ENCODE assay signal across 8 cellular contexts in the genomic region with DNA sequence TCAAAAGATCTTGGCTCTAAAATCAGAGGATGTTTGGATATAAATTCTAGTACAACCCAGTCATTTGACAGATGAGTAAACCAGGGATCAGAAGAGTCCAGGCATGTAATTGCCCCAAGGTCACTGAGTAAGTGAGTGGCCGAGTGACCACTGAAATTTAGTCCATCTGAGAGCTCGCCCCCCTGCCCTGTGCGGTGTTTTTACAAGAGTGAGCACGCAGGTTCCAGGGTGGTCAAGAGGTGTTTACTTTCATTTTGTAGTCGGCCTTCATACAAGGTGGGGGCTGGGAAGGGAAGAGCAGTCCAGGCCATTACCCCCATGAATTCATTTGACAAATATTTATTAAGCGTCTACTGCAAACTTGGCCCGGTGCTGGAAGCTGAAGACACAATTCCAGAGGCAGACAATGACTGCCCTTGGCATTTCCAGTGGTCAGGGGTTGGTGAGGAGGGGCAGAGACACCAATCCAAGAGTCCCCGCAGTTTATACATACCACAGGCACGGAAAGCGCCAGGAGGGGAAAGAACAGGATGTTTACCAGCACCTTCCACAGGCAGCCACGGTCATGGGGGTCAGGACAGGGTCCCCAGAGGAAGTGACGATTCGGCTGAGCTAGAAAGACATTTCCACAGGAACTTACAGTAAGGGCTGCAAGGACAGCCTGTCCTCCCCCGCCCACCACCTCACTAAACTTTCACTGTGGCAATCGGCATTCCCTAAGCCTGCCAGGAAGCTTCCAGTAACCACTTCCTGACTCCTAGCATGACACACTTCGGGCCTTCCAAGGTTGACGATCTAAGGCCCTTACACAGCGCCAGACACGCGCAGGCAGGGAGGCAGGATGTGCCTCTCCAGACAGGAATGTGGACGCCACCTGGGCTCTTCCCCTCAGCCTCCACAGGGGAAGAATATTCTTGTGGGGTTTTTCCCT. TPM values are rescaled to one million over a fixed set of nuclear protein-coding genes. Genes with fewer than 3 reads are reported as not detected.
DNase-seq lines count a peak whose midpoint lies in the region; ATAC-seq and TF ChIP-seq lines count a peak whose summit lies in the region.

No MANE protein-coding gene starts in this region.

- no peaks in the 10 kb centered on the region for H3K27me3 Mint-ChIP-seq in activated T-cell treated with anti-CD3 and anti-CD28 coated beads, Interleukin-2, amount 50 U/mL, for 4 hours (ENCODE audit: low read depth)

- no peaks in the 10 kb centered on the region for H3K9me3 Mint-ChIP-seq in activated T-cell treated with anti-CD3 and anti-CD28 coated beads, Interleukin-2, amount 50 U/mL, for 4 hours
- no peaks in the 10 kb centered on the region for H3K9me3 Mint-ChIP-seq in activated naive CD4-positive, alpha-beta T cell treated with anti-CD3 and anti-CD28 coated beads, Interleukin-2, amount 50 U/mL, for 72 hours

- DNase-seq in activated T-cell treated with anti-CD3 and anti-CD28 coated beads, Interleukin-2, amount 50 U/mL, for 4 hours = no peak
- DNase-seq in activated T-cell treated with anti-CD3 and anti-CD28 coated beads for 4 hours (no peak), heart left ventricle (peak; percentile 67 to 91 (median 75)), renal cortical epithelial cell (ENCODE audit: low read depth) (peak; percentile 99), midbrain (lab: John Stamatoyannopoulos, UW) (no peak), NCI-H1694 treated with DMSO at 0.1 percent for 48 hours (lab: John Stamatoyannopoulos, UW) (no peak)
- no peak for DNase-seq in activated naive CD4-positive, alpha-beta T cell treated with anti-CD3 and anti-CD28 coated beads, Interleukin-2, amount 50 U/mL, for 72 hours (ENCODE audit: low spot score in 2 of 2)

- no peaks in the 10 kb centered on the region for H3K36me3 Mint-ChIP-seq in activated T-cell treated with anti-CD3 and anti-CD28 coated beads, Interleukin-2, amount 50 U/mL, for 4 hours (ENCODE audit: insufficient read depth)
- H3K36me3 Mint-ChIP-seq in activated naive CD4-positive, alpha-beta T cell treated with anti-CD3 and anti-CD28 coated beads, Interleukin-2, amount 50 U/mL, for 72 hours = peaks cover 6 to 10% of the 10 kb centered on the region in 2 donors

- no peak for TF ChIP-seq POLR2A in heart left ventricle (IDR thresholded peaks at IDR 0.05)

- H3K27ac Mint-ChIP-seq in activated naive CD4-positive, alpha-beta T cell treated with anti-CD3 and anti-CD28 coated beads, Interleukin-2, amount 50 U/mL, for 72 hours = peak overlapping the region; percentile 89 to 94

- H3K9me3 ChIP-seq in heart left ventricle = no peaks in the 10 kb centered on the region

- H3K4me1 Mint-ChIP-seq in activated T-cell treated with anti-CD3 and anti-CD28 coated beads, Interleukin-2, amount 50 U/mL, for 4 hours (ENCODE audit: low read depth) = peaks cover 53% of the 10 kb centered on the region

- no peaks in the 10 kb centered on the region for H3K36me3 ChIP-seq in heart left ventricle

- 43 to 56% (median 48%) methylated on average over 20 to 21 of the region's 21 CpGs for WGBS in heart left ventricle, 4 donors

- H3K27me3 ChIP-seq in heart left ventricle = no peaks in the 10 kb centered on the region

- intact Hi-C loops in heart left ventricle (cut with DNase I) = loop anchor here (2.0 to 10.0 kb wide), 6 partner anchors 26 to 178 kb away; a partner anchor contains a TSS

- peak overlapping the region in 3 of 12 donors; percentile 12 to 71 (median 18) for H3K4me3 ChIP-seq in heart left ventricle

- no peak for TF ChIP-seq CTCF in heart left ventricle (IDR thresholded peaks at IDR 0.05)

- H3K4me3 Mint-ChIP-seq in activated T-cell treated with anti-CD3 and anti-CD28 coated beads, Interleukin-2, amount 50 U/mL, for 4 hours = peak overlapping the region; percentile 4

- no peak for ATAC-seq in activated T-cell treated with anti-CD3 and anti-CD28 coated beads, Interleukin-2, amount 50 U/mL, for 4 hours
- no peak for ATAC-seq in activated naive CD4-positive, alpha-beta T cell treated with anti-CD3 and anti-CD28 coated beads, Interleukin-2, amount 50 U/mL, for 72 hours
- ATAC-seq in heart left ventricle (peak; percentile 27 to 56 (median 31)), HG03442 (IDR thresholded peaks at IDR 0.05; ENCODE audit: unreplicated experiment) (no peak)

- peaks cover 9 to 65% (median 54%) of the 10 kb centered on the region in 12 donors for H3K4me1 ChIP-seq in heart left ventricle

- peak overlapping the region; percentile 86 to 99 (median 96) for H3K27ac ChIP-seq in heart left ventricle

RNA-seq across cellular contexts. Expression of a gene that starts 1.4 kb away (rescaled TPM):
- total RNA-seq in activated T-cell treated with anti-CD3 and anti-CD28 coated beads, Interleukin-2, amount 50 U/mL, for 4 hours = 100 to 1,000 TPM; 186 to 438 (median 301) TPM
- 100 to 1,000 TPM; 165 to 200 TPM for total RNA-seq in activated naive CD4-positive, alpha-beta T cell treated with anti-CD3 and anti-CD28 coated beads, Interleukin-2, amount 50 U/mL, for 72 hours
- 100 to 1,000 TPM in 6 of 9 donors, 10 to 100 TPM in 3; 44.3 to 318 (median 125) TPM for total RNA-seq in heart left ventricle
- polyA plus RNA-seq in heart left ventricle = 100 to 1,000 TPM; 105 to 299 TPM
- total RNA-seq in renal cortical epithelial cell = 146 and 252 TPM in 2 replicates

RNA-seq across cellular contexts. Expression of a gene that starts 17.6 kb away (rescaled TPM):
- total RNA-seq in activated T-cell treated with anti-CD3 and anti-CD28 coated beads, Interleukin-2, amount 50 U/mL, for 4 hours = under 1 TPM in 1 of 3 donors, not detected in 2; 0.35 TPM
- total RNA-seq in activated naive CD4-positive, alpha-beta T cell treated with anti-CD3 and anti-CD28 coated beads, Interleukin-2, amount 50 U/mL, for 72 hours = 10 to 100 TPM in 1 of 2 donors, 1 to 10 TPM in 1; 1.6 to 50.8 TPM
- total RNA-seq in heart left ventricle = 1 to 10 TPM in 8 of 9 donors, not detected in 1; 1.3 to 6.9 (median 3.7) TPM
- 10 to 100 TPM in 1 of 2 donors, 1 to 10 TPM in 1; 2.3 to 20.0 TPM for polyA plus RNA-seq in heart left ventricle
- total RNA-seq in renal cortical epithelial cell = not detected in 2 replicates

RNA-seq across cellular contexts. Expression of a gene that starts 18.6 kb away (rescaled TPM):
- 100 to 1,000 TPM in 1 of 3 donors, 10 to 100 TPM in 2; 49.1 to 122 (median 71.4) TPM for total RNA-seq in activated T-cell treated with anti-CD3 and anti-CD28 coated beads, Interleukin-2, amount 50 U/mL, for 4 hours
- total RNA-seq in activated naive CD4-positive, alpha-beta T cell treated with anti-CD3 and anti-CD28 coated beads, Interleukin-2, amount 50 U/mL, for 72 hours = 1 to 10 TPM; 1.6 to 8.7 TPM
- 100 to 1,000 TPM in 5 of 9 donors, 10 to 100 TPM in 4; 64.8 to 192 (median 103) TPM for total RNA-seq in heart left ventricle
- 100 to 1,000 TPM in 1 of 2 donors, 10 to 100 TPM in 1; 33.3 to 172 TPM for polyA plus RNA-seq in heart left ventricle
- 193 and 893 TPM in 2 replicates for total RNA-seq in renal cortical epithelial cell

RNA-seq across cellular contexts. Expression of a gene that starts 25.5 kb away (rescaled TPM):
- total RNA-seq in activated T-cell treated with anti-CD3 and anti-CD28 coated beads, Interleukin-2, amount 50 U/mL, for 4 hours = under 1 TPM in 1 of 3 donors, not detected in 2; 0.48 TPM
- not detected for total RNA-seq in activated naive CD4-positive, alpha-beta T cell treated with anti-CD3 and anti-CD28 coated beads, Interleukin-2, amount 50 U/mL, for 72 hours
- 10 to 100 TPM in 1 of 9 donors, 1 to 10 TPM in 6, under 1 TPM in 2; 0.61 to 16.2 (median 2.2) TPM for total RNA-seq in heart left ventricle
- polyA plus RNA-seq in heart left ventricle = 10 to 100 TPM in 1 of 2 donors, 1 to 10 TPM in 1; 7.4 to 11.2 TPM
- 2.8 and 38.0 TPM in 2 replicates for total RNA-seq in renal cortical epithelial cell

RNA-seq across cellular contexts. Expression of a gene that starts 31.5 kb away (rescaled TPM):
- not detected for total RNA-seq in activated T-cell treated with anti-CD3 and anti-CD28 coated beads, Interleukin-2, amount 50 U/mL, for 4 hours
- total RNA-seq in activated naive CD4-positive, alpha-beta T cell treated with anti-CD3 and anti-CD28 coated beads, Interleukin-2, amount 50 U/mL, for 72 hours = 1 to 10 TPM; 1.0 to 4.9 TPM
- total RNA-seq in heart left ventricle = 10 to 100 TPM in 2 of 9 donors, 1 to 10 TPM in 6, under 1 TPM in 1; 0.92 to 30.1 (median 3.3) TPM
- 10 to 100 TPM in 1 of 2 donors, 1 to 10 TPM in 1; 8.4 to 43.3 TPM for polyA plus RNA-seq in heart left ventricle
- 0.89 and 4.3 TPM in 2 replicates for total RNA-seq in renal cortical epithelial cell

Comparison
In these comparisons a context has a peak if more than half of its experiments do, and no peak if none do; other contexts are left out.
1. ATAC-seq: peak in heart left ventricle (4 of 4); none in activated T-cell treated with anti-CD3 and anti-CD28 coated beads, Interleukin-2, amount 50 U/mL, for 4 hours (0 of 2), activated naive CD4-positive, alpha-beta T cell treated with anti-CD3 and anti-CD28 coated beads, Interleukin-2, amount 50 U/mL, for 72 hours (0 of 2) and HG03442 (single experiment).
2. DNase-seq: peak in heart left ventricle (5 of 5) and renal cortical epithelial cell (single experiment); none in activated T-cell treated with anti-CD3 and anti-CD28 coated beads, Interleukin-2, amount 50 U/mL, for 4 hours (single experiment), activated T-cell treated with anti-CD3 and anti-CD28 coated beads for 4 hours (single experiment), activated naive CD4-positive, alpha-beta T cell treated with anti-CD3 and anti-CD28 coated beads, Interleukin-2, amount 50 U/mL, for 72 hours (0 of 2), midbrain (single experiment) and NCI-H1694 treated with DMSO at 0.1 percent for 48 hours (single experiment).
3. RNA of a gene that starts 18.6 kb away (total RNA-seq): 193 to 893 TPM in renal cortical epithelial cell, 64.8 to 192 TPM in heart left ventricle and 49.1 to 122 TPM in activated T-cell treated with anti-CD3 and anti-CD28 coated beads, Interleukin-2, amount 50 U/mL, for 4 hours; 1.6 to 8.7 TPM in activated naive CD4-positive, alpha-beta T cell treated with anti-CD3 and anti-CD28 coated beads, Interleukin-2, amount 50 U/mL, for 72 hours; every median in the first group is over 4 times any median in the second.